ENCODE assay signal across 19 cellular contexts in the genomic region with DNA sequence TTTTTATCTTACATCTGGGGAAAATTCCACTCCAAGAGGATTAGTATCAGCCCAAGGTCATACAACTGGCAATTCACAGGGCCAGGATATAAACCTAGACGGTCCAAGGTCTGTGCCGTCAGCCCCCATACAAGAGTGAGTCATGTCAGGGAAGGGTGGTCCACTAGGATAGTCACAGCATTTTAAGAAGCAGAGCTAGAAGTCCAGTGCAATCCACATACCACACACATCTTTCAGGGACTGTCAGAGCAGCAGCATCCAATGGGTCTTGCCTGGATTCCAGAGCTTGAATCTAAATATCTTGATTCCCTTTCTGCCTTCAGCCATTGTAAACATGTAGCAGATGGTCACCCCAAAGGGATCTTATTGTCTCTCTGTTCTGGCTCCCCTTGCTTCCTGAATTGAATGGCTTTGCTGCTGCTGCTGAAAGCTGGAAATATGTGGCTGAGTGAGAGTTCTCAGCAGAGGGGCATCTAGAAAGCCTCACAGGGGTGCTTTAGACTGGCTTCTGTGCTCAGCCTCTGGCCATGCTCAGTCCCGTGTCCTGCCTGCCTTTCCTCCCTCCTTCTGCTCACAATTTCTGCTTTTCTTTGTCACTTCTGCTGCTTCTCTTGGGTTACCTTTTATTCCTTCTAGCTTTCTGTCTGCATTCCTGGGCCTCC. TPM values are rescaled to one million over a fixed set of nuclear protein-coding genes. Genes with fewer than 3 reads are reported as not detected.
DNase-seq lines count a peak whose midpoint lies in the region; ATAC-seq, FAIRE-seq and TF ChIP-seq lines count a peak whose summit lies in the region.
"Had no signal": no experiment of that assay in that cellular context is flagged by ENCODE, and none has a peak within 500 bp of the region (broad histone marks: within the 10 kb centered on the region; RNA-seq: fewer than 3 reads in every experiment).

No MANE protein-coding gene starts in this region.

- H4K20me1 ChIP-seq in Karpas-422 (ENCODE audit: insufficient read depth, low read depth, low read length) (no peaks in the 10 kb centered on the region), GM12878 (ENCODE audit: control insufficient read depth, insufficient read depth) (no peaks in the 10 kb centered on the region)

- in situ Hi-C loops in GM12878 (cut with MboI), result no loop called here

- TF ChIP-seq POLR2A in GM12878 (IDR thresholded peaks at IDR 0.05; ENCODE audit: low read depth, low read length), result no peak

- 61% methylated on average over 3 of the region's 3 CpGs for WGBS in GM12878 (ENCODE audit: insufficient coverage, insufficient replicate concordance, low lambda C conversion rate, missing lambda C conversion rate)
- WGBS in thymus, result 93% methylated on average over 3 of the region's 3 CpGs

- peaks cover 5% of the 10 kb centered on the region for H3K4me1 ChIP-seq in Karpas-422 (ENCODE audit: low read length)
- no peaks in the 10 kb centered on the region for H3K4me1 ChIP-seq in GM12878 (ENCODE audit: control insufficient read depth, insufficient read depth, low read length)
- no peaks in the 10 kb centered on the region for H3K4me1 ChIP-seq in thymus (ENCODE audit: control insufficient read depth, insufficient read depth, low read length)
- H3K4me1 ChIP-seq: esophagus squamous epithelium had no signal

- H3K79me2 ChIP-seq in Karpas-422 (ENCODE audit: low read length) (no peaks in the 10 kb centered on the region), GM12878 (ENCODE audit: control insufficient read depth, insufficient read depth, low read length) (no peaks in the 10 kb centered on the region)

- no peaks in the 10 kb centered on the region for H3K9me2 ChIP-seq in Karpas-422 (replicated peaks; ENCODE audit: insufficient read depth, low read length)

- no peak for TF ChIP-seq CTCF in GM12878 (IDR thresholded peaks at IDR 0.05 in 2 of 3, conservative IDR thresholded peaks at IDR 0.05 in 1 of 3; ENCODE audit: control insufficient read depth in 2 of 3, extremely low read depth in 1 of 3, insufficient read depth in 1 of 3, low read depth in 3 of 3, low read length in 3 of 3)

- H3K27me3 ChIP-seq in Karpas-422 (ENCODE audit: low read length) (no peaks in the 10 kb centered on the region), GM12878 (replicated peaks in 1 of 2; ENCODE audit: control insufficient read depth in 2 of 2, insufficient read depth in 2 of 2, low read length in 1 of 2) (no peaks in the 10 kb centered on the region), thymus (ENCODE audit: control insufficient read depth, insufficient read depth) (no peaks in the 10 kb centered on the region)
- H3K27me3 ChIP-seq: dorsolateral prefrontal cortex, esophagus squamous epithelium had no signal

- H3K4me2 ChIP-seq in Karpas-422 (ENCODE audit: low read depth, low read length, poor library complexity, severe bottlenecking) (no peak overlapping the region), GM12878 (ENCODE audit: control insufficient read depth, insufficient read depth) (no peak overlapping the region)

- peaks cover 0 to 9% (median 0%) of the 10 kb centered on the region in 4 donors for H3K4me1 Mint-ChIP-seq in naive thymus-derived CD8-positive, alpha-beta T cell

- H3K27me3 Mint-ChIP-seq in naive thymus-derived CD8-positive, alpha-beta T cell, result peaks cover 2 to 14% (median 4%) of the 10 kb centered on the region in 5 donors

- POLR2A ChIA-PET in GM12878 (lab: Charles Lee), result no interaction called here
- POLR2A ChIA-PET in naive thymus-derived CD8-positive, alpha-beta T cell (lab: Charles Lee), result no interaction called here

- H3K9me3 ChIP-seq in Karpas-422 (ENCODE audit: low read length) (no peaks in the 10 kb centered on the region), GM12878 (replicated peaks; ENCODE audit: control insufficient read depth, insufficient read depth, low read length) (no peaks in the 10 kb centered on the region), thymus (ENCODE audit: control insufficient read depth) (no peaks in the 10 kb centered on the region)
- H3K9me3 ChIP-seq: esophagus squamous epithelium had no signal

- 0 out of 2 replicates have a peak overlapping the region, but pooled peaks have one; percentile 23 for H2AFZ ChIP-seq in Karpas-422 (ENCODE audit: low read length)
- H2AFZ ChIP-seq in GM12878 (ENCODE audit: control insufficient read depth, low read depth, low read length), result no peak overlapping the region

- SMC1A ChIA-PET in GM12878 (lab: Charles Lee; ENCODE audit: uncharacterized antibody, unreplicated experiment), result interaction anchor here (1.0 kb wide), 1 partner anchor 10 kb away, joined by 3 read pairs; the partner anchor contains the start of gene OR6V1

- H3K27ac ChIP-seq in Karpas-422 (ENCODE audit: low read length) (no peak overlapping the region), GM12878 (ENCODE audit: control insufficient read depth, insufficient read depth) (no peak overlapping the region), thymus (ENCODE audit: low read depth) (peak overlapping the region; percentile 6)
- H3K27ac ChIP-seq: C4-2B, esophagus squamous epithelium had no signal

- RAD21 ChIA-PET in GM12878 (lab: Charles Lee; ENCODE audit: unreplicated experiment), result interaction anchor here (1.1 kb wide), 1 partner anchor 173 kb away, joined by 3 read pairs; no protein-coding TSS in a partner anchor

- H3K27ac Mint-ChIP-seq in naive thymus-derived CD8-positive, alpha-beta T cell, result no peak overlapping the region

- no peak for TF ChIP-seq EP300 in GM12878 (IDR thresholded peaks at IDR 0.05; ENCODE audit: borderline replicate concordance in 1 of 2, control insufficient read depth in 1 of 2, low read depth in 2 of 2, low read length in 2 of 2)

- no peak overlapping the region for H3K4me3 Mint-ChIP-seq in naive thymus-derived CD8-positive, alpha-beta T cell

- H3K4me3 ChIP-seq in Karpas-422 (ENCODE audit: low read length) (no peak overlapping the region), GM12878 (no peak overlapping the region), thymus (ENCODE audit: low read length) (no peak overlapping the region)
- H3K4me3 ChIP-seq: dorsolateral prefrontal cortex, esophagus squamous epithelium had no signal

- BruUV-seq in GM12878 (replicated peaks; lab: Mats Ljungman, UMichigan), result no TSS peak

- FAIRE-seq in GM12878 (lab: Jason Lieb, UNC), result no peak

- DNase-seq in Karpas-422 (no peak), GM12878 (ENCODE audit: low read depth, low spot score) (no peak), medulla oblongata (ENCODE audit: extremely low spot score) (peak; percentile 45), 8988T (no peak), SHP77 treated with DMSO at 0.1 percent for 48 hours (lab: John Stamatoyannopoulos, UW) (no peak)
- DNase-seq in naive thymus-derived CD8-positive, alpha-beta T cell, result no peak
- DNase-seq: activated effector memory CD4-positive, alpha-beta T cell treated with anti-CD3 and anti-CD28 coated beads, Interleukin-2, amount 50 U/mL, for 16 hours; dorsolateral prefrontal cortex; esophagus squamous epithelium; hypothalamus; left cardiac atrium; NCI-H1930; NCI-H510A treated with DMSO at 0.1 percent for 48 hours had no signal

- H3K36me3 Mint-ChIP-seq in naive thymus-derived CD8-positive, alpha-beta T cell, result no peaks in the 10 kb centered on the region

- H3K9me3 Mint-ChIP-seq in naive thymus-derived CD8-positive, alpha-beta T cell, result no peaks in the 10 kb centered on the region

- H3K9ac ChIP-seq in Karpas-422 (ENCODE audit: low read length) (no peak overlapping the region), GM12878 (ENCODE audit: control insufficient read depth, insufficient read depth, low read length) (no peak overlapping the region)

- intact Hi-C loops in GM12878 (cut with micrococcal nuclease; ENCODE audit: unreplicated experiment), result no loop called here

- TF ChIP-seq RAD21 in GM12878 (IDR thresholded peaks at IDR 0.05; ENCODE audit: insufficient read depth, low read depth, low read length), result no peak

- peak; percentile 15; the same call in 2 of the 3 replicates for ATAC-seq in GM12878
- ATAC-seq in naive thymus-derived CD8-positive, alpha-beta T cell, result no peak
- ATAC-seq: left cardiac atrium had no signal

- no peaks in the 10 kb centered on the region for H3K36me3 ChIP-seq in Karpas-422 (ENCODE audit: insufficient read depth, low read length)
- no peaks in the 10 kb centered on the region for H3K36me3 ChIP-seq in GM12878 (ENCODE audit: control insufficient read depth in 2 of 2, insufficient read depth in 2 of 2, low read length in 1 of 2)
- no peaks in the 10 kb centered on the region for H3K36me3 ChIP-seq in thymus (ENCODE audit: control insufficient read depth, insufficient read depth)
- H3K36me3 ChIP-seq: esophagus squamous epithelium had no signal

- CTCF ChIA-PET in GM12878 (lab: Yijun Ruan, JAX), result interaction anchor here (1.2 to 1.5 kb wide), 5 partner anchors 11 to 173 kb away, joined by 3 to 7 read pairs (median 5); no protein-coding TSS in a partner anchor

RNA-seq across cellular contexts. Expression of gene OR6V1, which starts 9.9 kb away (rescaled TPM):
- total RNA-seq in Karpas-422 (2014; rRNA removed; shearing (Covaris generic); ENCODE audit: low replicate concordance), result not detected in 2 replicates
- total RNA-seq in GM12878 (2013; cell fraction: nucleolus; rRNA removed), result not detected in 2 replicates
- total RNA-seq in GM12878 (2014; rRNA removed), result not detected in 2 replicates
- total RNA-seq in GM12878 (2014; rRNA removed; fragmentation: Illumina TruSeq; extraction: Trizol), result not detected in 2 replicates
- not detected in 2 replicates for total RNA-seq in GM12878 (2021)
- not detected for polyA plus RNA-seq in GM12878 (2011; ENCODE audit: low read depth)
- not detected in 2 replicates for polyA plus RNA-seq in GM12878 (2011; rRNA removed)
- polyA plus RNA-seq in GM12878 (2011; cell fraction: cytosol; rRNA removed), result not detected in 2 replicates
- polyA plus RNA-seq in GM12878 (2011; cell fraction: nucleus; rRNA removed), result not detected in 2 replicates
- polyA plus RNA-seq in GM12878 (2012), result not detected in 2 replicates
- polyA plus RNA-seq in GM12878 (2014; fragmentation: Illumina TruSeq; extraction: Trizol), result not detected in 2 replicates
- not detected for polyA plus RNA-seq in GM12878 (2014; fragmentation: Nextera tagmentation; extraction: Ambion mirVana)
- not detected in 2 replicates for polyA plus RNA-seq in GM12878 (2014; rRNA removed)
- not detected for polyA plus RNA-seq in GM12878 (2016; fragmentation: Nextera tagmentation; extraction: Ambion mirVana)
- polyA minus RNA-seq in GM12878 (2011; rRNA and poly(A)+ RNA removed), result not detected in 2 replicates
- polyA minus RNA-seq in GM12878 (2011; cell fraction: cytosol; rRNA and poly(A)+ RNA removed), result not detected in 2 replicates
- not detected in 2 replicates for polyA minus RNA-seq in GM12878 (2011; cell fraction: nucleus; rRNA and poly(A)+ RNA removed)
- polyA plus RNA-seq in thymus, result 0.02 TPM
- not detected for total RNA-seq in naive thymus-derived CD8-positive, alpha-beta T cell
- polyA plus RNA-seq in naive thymus-derived CD8-positive, alpha-beta T cell, result not detected
- total RNA-seq: dorsolateral prefrontal cortex, esophagus squamous epithelium, left cardiac atrium, MCF 10A, mucosa of gallbladder, pulmonary artery endothelial cell, subcutaneous adipose tissue had no signal

RNA-seq across cellular contexts. Expression of gene OR9A2, which starts 15.4 kb away (rescaled TPM):
- not detected in 2 replicates for total RNA-seq in Karpas-422 (2014; rRNA removed; shearing (Covaris generic); ENCODE audit: low replicate concordance)
- total RNA-seq in GM12878 (2013; cell fraction: nucleolus; rRNA removed), result 16.3 and 19.7 TPM in 2 replicates
- total RNA-seq in GM12878 (2014; rRNA removed) (not detected in 2 replicates), GM12878 (2014; rRNA removed; fragmentation: Illumina TruSeq; extraction: Trizol) (not detected in 2 replicates), GM12878 (2021) (not detected in 2 replicates)
- not detected for polyA plus RNA-seq in GM12878 (2011; ENCODE audit: low read depth)
- polyA plus RNA-seq in GM12878 (2011; rRNA removed) (not detected in 2 replicates), GM12878 (2014; fragmentation: Illumina TruSeq; extraction: Trizol) (not detected in 2 replicates), GM12878 (2014; fragmentation: Nextera tagmentation; extraction: Ambion mirVana) (not detected), GM12878 (2014; rRNA removed) (not detected in 2 replicates), GM12878 (2016; fragmentation: Nextera tagmentation; extraction: Ambion mirVana) (not detected), thymus (not detected)
- polyA plus RNA-seq in GM12878 (2011; cell fraction: cytosol; rRNA removed), result not detected in 2 replicates
- polyA plus RNA-seq in GM12878 (2011; cell fraction: nucleus; rRNA removed), result not detected in 2 replicates
- not detected in 2 replicates for polyA plus RNA-seq in GM12878 (2012)
- polyA minus RNA-seq in GM12878 (2011; rRNA and poly(A)+ RNA removed), result 0.29 and 0.52 TPM in 2 replicates
- polyA minus RNA-seq in GM12878 (2011; cell fraction: cytosol; rRNA and poly(A)+ RNA removed), result not detected in 2 replicates
- polyA minus RNA-seq in GM12878 (2011; cell fraction: nucleus; rRNA and poly(A)+ RNA removed), result 0.96 and 1.1 TPM in 2 replicates
- under 1 TPM in 1 of 2 experiments, not detected in 1; 0.38 TPM for total RNA-seq in naive thymus-derived CD8-positive, alpha-beta T cell
- polyA plus RNA-seq in naive thymus-derived CD8-positive, alpha-beta T cell, result not detected
- total RNA-seq: esophagus squamous epithelium, left cardiac atrium, MCF 10A, mucosa of gallbladder, pulmonary artery endothelial cell, subcutaneous adipose tissue had no signal
